26 cellular contexts compared by ENCODE assay signal in genomic region chr7:157419030-157419293, GRCh38.
DNase-seq lines count a peak whose midpoint lies in the region; ATAC-seq, FAIRE-seq and TF ChIP-seq lines count a peak whose summit lies in the region.
"Had no signal": no experiment of that assay in that cellular context is flagged by ENCODE, and none has a peak within 500 bp of the region (broad histone marks: within the 10 kb centered on the region; RNA-seq: fewer than 3 reads in every experiment).

No MANE protein-coding gene starts in this region.

- no peak for TF ChIP-seq CTCF in kidney (IDR thresholded peaks at IDR 0.05; ENCODE audit: borderline replicate concordance, extremely low read depth, insufficient read depth)

- no peak overlapping the region for H3K4me3 Mint-ChIP-seq in stimulated activated naive CD8-positive, alpha-beta T cell treated with anti-CD3 and anti-CD28 coated beads, Interleukin-15, amount 100 ng/mL, for 72 hours
- no peak overlapping the region for H3K4me3 Mint-ChIP-seq in stimulated activated memory B cell treated with anti-CD40 and anti-IgM and Interleukin-4, amounts not matched to agents 10 μg/mL and 1 μg/mL and 100 μg/mL, for 72 hours
- H3K4me3 Mint-ChIP-seq: CD14-positive monocyte; CD4-positive, alpha-beta T cell; CD8-positive, alpha-beta memory T cell; GM23338; HFFc6 had no signal

- intact Hi-C loops in kidney (cut with DNase I), result no loop called here

- H3K4me1 ChIP-seq in kidney (ENCODE audit: control insufficient read depth in 1 of 2, insufficient read depth in 1 of 2, low read depth in 1 of 2, low read length in 2 of 2), result no peaks in the 10 kb centered on the region
- H3K4me1 ChIP-seq: A549, BE2C, HAP-1 had no signal

- H3K27ac Mint-ChIP-seq in stimulated activated naive CD8-positive, alpha-beta T cell treated with anti-CD3 and anti-CD28 coated beads, Interleukin-15, amount 100 ng/mL, for 72 hours, result no peak overlapping the region
- no peak overlapping the region for H3K27ac Mint-ChIP-seq in stimulated activated memory B cell treated with anti-CD40 and anti-IgM and Interleukin-4, amounts not matched to agents 10 μg/mL and 1 μg/mL and 100 μg/mL, for 72 hours
- H3K27ac Mint-ChIP-seq: CD4-positive, alpha-beta T cell; HFFc6 had no signal

- DNase-seq in stimulated activated naive CD8-positive, alpha-beta T cell treated with anti-CD3 and anti-CD28 coated beads, Interleukin-15, amount 100 ng/mL, for 72 hours, result no peak
- no peak for DNase-seq in stimulated activated naive CD8-positive, alpha-beta T cell treated with anti-CD3 and anti-CD28 coated beads, Interleukin-15, Interleukin-2, amounts not matched to agents 100 U/mL and 50 U/mL, for 24 hours
- peak; percentile 61 for DNase-seq in kidney
- no peak for DNase-seq in NCI-H1930 (lab: John Stamatoyannopoulos, UW)
- DNase-seq: 8988T; ACHN; AML-193; BE2C; CD4-positive, alpha-beta T cell; DMS 273 treated with DMSO at 0.1 percent for 48 hours; DMS79; GF-D8; HFFc6 had no signal

- H3K36me3 ChIP-seq in kidney (ENCODE audit: control insufficient read depth in 1 of 2, insufficient read depth in 2 of 2, low read length in 2 of 2), result peaks cover 0 to 7% of the 10 kb centered on the region in 2 donors
- H3K36me3 ChIP-seq: HAP-1 had no signal

- no peak overlapping the region for H3K9ac ChIP-seq in kidney (ENCODE audit: low read length in 2 of 2)
- H3K9ac ChIP-seq: BLaER1 treated with 17β-estradiol and CSF1 and Interleukin-3, amounts not matched to agents 10 nM and 100 nM had no signal

- H3K4me1 Mint-ChIP-seq in stimulated activated naive CD8-positive, alpha-beta T cell treated with anti-CD3 and anti-CD28 coated beads, Interleukin-15, amount 100 ng/mL, for 72 hours, result no peaks in the 10 kb centered on the region
- no peaks in the 10 kb centered on the region for H3K4me1 Mint-ChIP-seq in stimulated activated memory B cell treated with anti-CD40 and anti-IgM and Interleukin-4, amounts not matched to agents 10 μg/mL and 1 μg/mL and 100 μg/mL, for 72 hours
- H3K4me1 Mint-ChIP-seq: CD14-positive monocyte had no signal

- peaks cover 41% of the 10 kb centered on the region for H3K36me3 Mint-ChIP-seq in stimulated activated memory B cell treated with anti-CD40 and anti-IgM and Interleukin-4, amounts not matched to agents 10 μg/mL and 1 μg/mL and 100 μg/mL, for 72 hours

- ATAC-seq in stimulated activated naive CD8-positive, alpha-beta T cell treated with anti-CD3 and anti-CD28 coated beads, Interleukin-15, amount 100 ng/mL, for 72 hours, result peak; percentile 33
- no peak for ATAC-seq in stimulated activated naive CD8-positive, alpha-beta T cell treated with anti-CD3 and anti-CD28 coated beads, Interleukin-15, Interleukin-2, amounts not matched to agents 100 U/mL and 50 U/mL, for 24 hours
- peak; percentile 20 for ATAC-seq in stimulated activated memory B cell treated with anti-CD40 and anti-IgM and Interleukin-4, amounts not matched to agents 10 μg/mL and 1 μg/mL and 100 μg/mL, for 72 hours
- ATAC-seq in HG03460 (IDR thresholded peaks at IDR 0.05; ENCODE audit: unreplicated experiment) (no peak), SK-N-SH treated with all-trans-retinoic acid at 6 μM for 48 hours (no peak)
- ATAC-seq: A549, GM23338 had no signal

- no peak overlapping the region for H3K4me3 ChIP-seq in kidney (ENCODE audit: low read length in 2 of 2)
- H3K4me3 ChIP-seq: A549; BLaER1 treated with 17β-estradiol and CSF1 and Interleukin-3, amounts not matched to agents 10 nM and 100 nM; GM23338; HAP-1 had no signal

- H3K27me3 Mint-ChIP-seq in stimulated activated naive CD8-positive, alpha-beta T cell treated with anti-CD3 and anti-CD28 coated beads, Interleukin-15, amount 100 ng/mL, for 72 hours, result no peaks in the 10 kb centered on the region
- no peaks in the 10 kb centered on the region for H3K27me3 Mint-ChIP-seq in stimulated activated memory B cell treated with anti-CD40 and anti-IgM and Interleukin-4, amounts not matched to agents 10 μg/mL and 1 μg/mL and 100 μg/mL, for 72 hours
- H3K27me3 Mint-ChIP-seq: CD4-positive, alpha-beta T cell; CD8-positive, alpha-beta memory T cell had no signal

- no peaks in the 10 kb centered on the region for H3K9me3 ChIP-seq in kidney (ENCODE audit: control insufficient read depth in 1 of 2, low read length in 2 of 2)
- H3K9me3 ChIP-seq: A549; BE2C; BLaER1 treated with 17β-estradiol and CSF1 and Interleukin-3, amounts not matched to agents 10 nM and 100 nM; HAP-1 had no signal

- no peak for FAIRE-seq in kidney (lab: Jason Lieb, UNC)
- FAIRE-seq: A549, D721Med, GM12891, GM18507, H54 had no signal

- H3K27ac ChIP-seq in kidney (ENCODE audit: low read depth in 2 of 2, low read length in 2 of 2), result no peak overlapping the region
- H3K27ac ChIP-seq: A549; BLaER1 treated with 17β-estradiol and CSF1 and Interleukin-3, amounts not matched to agents 10 nM and 100 nM had no signal

- no peaks in the 10 kb centered on the region for H3K9me3 Mint-ChIP-seq in stimulated activated naive CD8-positive, alpha-beta T cell treated with anti-CD3 and anti-CD28 coated beads, Interleukin-15, amount 100 ng/mL, for 72 hours
- no peaks in the 10 kb centered on the region for H3K9me3 Mint-ChIP-seq in stimulated activated memory B cell treated with anti-CD40 and anti-IgM and Interleukin-4, amounts not matched to agents 10 μg/mL and 1 μg/mL and 100 μg/mL, for 72 hours
- H3K9me3 Mint-ChIP-seq: CD4-positive, alpha-beta T cell; CD8-positive, alpha-beta memory T cell; GM23338; HFFc6 had no signal

TF ChIP-seq in SK-N-SH treated with all-trans-retinoic acid at 6 μM for 48 hours, 23 proteins besides CTCF, POLR2A, EP300 and RAD21 (continues in another document):
- TF ChIP-seq ARNTL (CRISPR knock-in tag; IDR thresholded peaks at IDR 0.05; ENCODE audit: borderline replicate concordance, low read depth) (no peak), ZC3H10 (CRISPR knock-in tag; IDR thresholded peaks at IDR 0.05) (no peak), ZNF8 (CRISPR knock-in tag; IDR thresholded peaks at IDR 0.05) (no peak), PPARA (CRISPR knock-in tag; IDR thresholded peaks at IDR 0.05; ENCODE audit: borderline replicate concordance) (no peak), TOX (CRISPR knock-in tag; IDR thresholded peaks at IDR 0.05; ENCODE audit: borderline replicate concordance) (no peak), ZNF565 (CRISPR knock-in tag; conservative IDR thresholded peaks at IDR 0.05; ENCODE audit: low read depth) (no peak), TSHZ2 (CRISPR knock-in tag; IDR thresholded peaks at IDR 0.05) (no peak), ZFP30 (CRISPR knock-in tag; IDR thresholded peaks at IDR 0.05) (no peak), GLIS3 (CRISPR knock-in tag; IDR thresholded peaks at IDR 0.05) (no peak), ZNF70 (CRISPR knock-in tag; IDR thresholded peaks at IDR 0.05) (no peak), POU6F1 (CRISPR knock-in tag; IDR thresholded peaks at IDR 0.05; ENCODE audit: borderline replicate concordance, low read depth) (no peak), CSRNP3 (CRISPR knock-in tag; IDR thresholded peaks at IDR 0.05) (no peak), OSR1 (CRISPR knock-in tag; IDR thresholded peaks at IDR 0.05) (no peak), ISL1 (CRISPR knock-in tag; IDR thresholded peaks at IDR 0.05) (no peak), SNAI2 (CRISPR knock-in tag; IDR thresholded peaks at IDR 0.05) (no peak)

Comparison
In these comparisons a context has a peak if more than half of its experiments do, and no peak if none do; other contexts are left out.
1. ATAC-seq: peak in stimulated activated naive CD8-positive, alpha-beta T cell treated with anti-CD3 and anti-CD28 coated beads, Interleukin-15, amount 100 ng/mL, for 72 hours (single experiment) and stimulated activated memory B cell treated with anti-CD40 and anti-IgM and Interleukin-4, amounts not matched to agents 10 μg/mL and 1 μg/mL and 100 μg/mL, for 72 hours (single experiment); none in stimulated activated naive CD8-positive, alpha-beta T cell treated with anti-CD3 and anti-CD28 coated beads, Interleukin-15, Interleukin-2, amounts not matched to agents 100 U/mL and 50 U/mL, for 24 hours (single experiment), HG03460 (single experiment) and SK-N-SH treated with all-trans-retinoic acid at 6 μM for 48 hours (single experiment).